Comparison of ENCODE assay signal across 25 cellular contexts in the genomic region with DNA sequence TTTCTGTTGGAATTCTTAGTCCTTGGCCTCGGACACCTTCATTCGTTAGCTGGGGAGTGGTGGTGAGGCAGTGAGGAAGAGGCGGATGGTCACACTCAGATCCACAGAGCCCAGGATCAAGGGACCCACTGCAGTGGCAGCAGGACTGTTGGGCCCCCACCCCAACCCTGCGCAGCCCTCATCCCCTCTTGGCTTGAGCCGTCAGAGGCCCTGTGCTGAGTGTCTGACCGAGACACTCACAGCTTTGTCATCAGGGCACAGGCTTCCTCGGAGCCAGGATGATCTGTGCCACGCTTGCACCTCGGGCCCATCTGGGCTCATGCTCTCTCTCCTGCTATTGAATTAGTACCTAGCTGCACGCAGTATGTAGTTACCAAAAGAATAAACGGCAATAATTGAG. TPM values are rescaled to one million over a fixed set of nuclear protein-coding genes. Genes with fewer than 3 reads are reported as not detected.
A peak's percentile ranks its signal among the peaks of the same experiment; 100 is the strongest.
DNase-seq lines count a peak whose midpoint lies in the region; ATAC-seq and TF ChIP-seq lines count a peak whose summit lies in the region.
"Had no signal": no experiment of that assay in that cellular context is flagged by ENCODE, and none has a peak within 500 bp of the region (broad histone marks: within the 10 kb centered on the region; RNA-seq: fewer than 3 reads in every experiment).

No MANE protein-coding gene starts in this region.

- H3K27me3 Mint-ChIP-seq in endothelial cell (ENCODE audit: unreplicated experiment): peaks cover 2% of the 10 kb centered on the region
- H3K27me3 Mint-ChIP-seq: CD4-positive, alpha-beta T cell; CD8-positive, alpha-beta memory T cell had no signal

- H3K27ac ChIP-seq in RWPE1 (peak overlapping the region; percentile 97), spleen (no peak overlapping the region)
- H3K27ac ChIP-seq: A549; BLaER1 treated with 17β-estradiol and CSF1 and Interleukin-3, amounts not matched to agents 10 nM and 100 nM had no signal

- TF ChIP-seq CTCF in RWPE1 (conservative IDR thresholded peaks at IDR 0.05; ENCODE audit: low read depth) (no peak), endothelial cell (IDR thresholded peaks at IDR 0.05; ENCODE audit: unreplicated experiment) (no peak), spleen (IDR thresholded peaks at IDR 0.05 in 8 of 11, conservative IDR thresholded peaks at IDR 0.05 in 3 of 11) (no peak)

- H3K36me3 ChIP-seq in spleen: peaks cover 4 to 98% (median 80%) of the 10 kb centered on the region in 6 donors

- H3K4me1 Mint-ChIP-seq in endothelial cell (ENCODE audit: unreplicated experiment): no peaks in the 10 kb centered on the region
- H3K4me1 Mint-ChIP-seq: CD14-positive monocyte had no signal

- no peaks in the 10 kb centered on the region for H3K9me3 ChIP-seq in spleen
- H3K9me3 ChIP-seq: A549; BE2C; BLaER1 treated with 17β-estradiol and CSF1 and Interleukin-3, amounts not matched to agents 10 nM and 100 nM; HAP-1 had no signal

- H3K36me3 Mint-ChIP-seq in endothelial cell (ENCODE audit: low read depth, unreplicated experiment): peaks cover 55% of the 10 kb centered on the region

- peak overlapping the region; percentile 55 for H3K27ac Mint-ChIP-seq in endothelial cell (ENCODE audit: unreplicated experiment)
- H3K27ac Mint-ChIP-seq: CD4-positive, alpha-beta T cell; CD8-positive, alpha-beta memory T cell; HFFc6 had no signal

- ATAC-seq in HG03378 (IDR thresholded peaks at IDR 0.05; ENCODE audit: unreplicated experiment) (no peak), GM19351 (IDR thresholded peaks at IDR 0.05; ENCODE audit: unreplicated experiment) (no peak)
- ATAC-seq: A549 had no signal

- POLR2A ChIA-PET in RWPE1 (lab: Yijun Ruan, JAX; ENCODE audit: low non-redundant PET): no interaction called here

- H3K4me3 Mint-ChIP-seq in endothelial cell (ENCODE audit: unreplicated experiment): peak overlapping the region; percentile 52
- H3K4me3 Mint-ChIP-seq: CD14-positive monocyte; CD4-positive, alpha-beta T cell; CD8-positive, alpha-beta memory T cell; HFFc6 had no signal

- CTCF ChIA-PET in RWPE1 (lab: Yijun Ruan, JAX): no interaction called here

- TF ChIP-seq POLR2A in spleen (IDR thresholded peaks at IDR 0.05): no peak

- H3K9me3 Mint-ChIP-seq in endothelial cell (ENCODE audit: unreplicated experiment): no peaks in the 10 kb centered on the region
- H3K9me3 Mint-ChIP-seq: CD4-positive, alpha-beta T cell; HFFc6 had no signal

- no peak overlapping the region for H3K4me3 ChIP-seq in spleen
- H3K4me3 ChIP-seq: A549; BLaER1 treated with 17β-estradiol and CSF1 and Interleukin-3, amounts not matched to agents 10 nM and 100 nM; HAP-1 had no signal

- intact Hi-C loops in spleen (cut with DNase I; ENCODE audit: low total_unique reads): no loop called here

- H3K27me3 ChIP-seq in spleen (replicated peaks in 1 of 7): no peaks in the 10 kb centered on the region
- H3K27me3 ChIP-seq: BE2C; BLaER1 treated with 17β-estradiol and CSF1 and Interleukin-3, amounts not matched to agents 10 nM and 100 nM had no signal

- 78 to 97% (median 96%) methylated on average over 11 of the region's 11 CpGs for WGBS in spleen, 5 donors

- H3K4me1 ChIP-seq in spleen: no peaks in the 10 kb centered on the region
- H3K4me1 ChIP-seq: A549; BE2C; BLaER1 treated with 17β-estradiol and CSF1 and Interleukin-3, amounts not matched to agents 10 nM and 100 nM; HAP-1 had no signal

- DNase-seq in RWPE1 (ENCODE audit: low spot score) (no peak), endothelial cell (ENCODE audit: low spot score) (no peak), mesenteric fat pad (ENCODE audit: low spot score) (peak; percentile 39), spleen (peak; percentile 24), COLO829 (ENCODE audit: low spot score) (no peak)
- DNase-seq: 8988T; ACHN; AML-193; BE2C; Calu3; CD4-positive, alpha-beta T cell; CD8-positive, alpha-beta memory T cell; COR-L47; DMS53; DMS79 treated with DMSO at 0.1 percent for 48 hours; GF-D8; GOT3; HFFc6 had no signal

RNA-seq across cellular contexts. Expression of a gene that starts 23.4 kb away (rescaled TPM):
- total RNA-seq in endothelial cell (ENCODE audit: unreplicated experiment) (74.0 TPM), mesenteric fat pad (45.1 TPM), spleen (100 to 1,000 TPM in 1 of 7 donors, 10 to 100 TPM in 6; 60.6 to 102 (median 85.0) TPM)
- polyA plus RNA-seq in spleen: 10 to 100 TPM; 28.0 to 60.6 (median 49.1) TPM

RNA-seq across cellular contexts. Expression of a gene that starts 23.5 kb away (rescaled TPM):
- 32.5 TPM for total RNA-seq in endothelial cell (ENCODE audit: unreplicated experiment)
- total RNA-seq in mesenteric fat pad: 18.2 TPM
- total RNA-seq in spleen: 10 to 100 TPM; 30.5 to 54.9 (median 44.8) TPM
- 10 to 100 TPM; 11.9 to 14.2 (median 12.8) TPM for polyA plus RNA-seq in spleen

RNA-seq across cellular contexts. Expression of a gene that starts 53.7 kb away (rescaled TPM):
- total RNA-seq in endothelial cell (ENCODE audit: unreplicated experiment) (not detected), mesenteric fat pad (not detected), spleen (not detected)
- not detected for polyA plus RNA-seq in spleen
- total RNA-seq: Calu3; CD4-positive, alpha-beta T cell; CD8-positive, alpha-beta memory T cell; Daoy; HFFc6 had no signal
- polyA plus RNA-seq: A549; CD14-positive monocyte; CD8-positive, alpha-beta memory T cell had no signal

Comparison
In these comparisons a context has a peak if more than half of its experiments do, and no peak if none do; other contexts are left out.
1. DNase-seq: peak in mesenteric fat pad (single experiment) and spleen (single experiment); none in RWPE1 (single experiment), endothelial cell (single experiment) and COLO829 (single experiment).